ENCODE assay signal across 17 cellular contexts in genomic region chr10:70699659-70700174, GRCh38. TPM values are rescaled to one million over a fixed set of nuclear protein-coding genes. Genes with fewer than 3 reads are reported as not detected.
DNase-seq lines count a peak whose midpoint lies in the region; TF ChIP-seq lines count a peak whose summit lies in the region.
"Had no signal": no experiment of that assay in that cellular context is flagged by ENCODE, and none has a peak within 500 bp of the region (broad histone marks: within the 10 kb centered on the region; RNA-seq: fewer than 3 reads in every experiment).

No MANE protein-coding gene starts in this region.

- TF ChIP-seq CTCF in BE2C (IDR thresholded peaks at IDR 0.05; ENCODE audit: low read depth, low read length): no peak

- H3K4me3 ChIP-seq in BE2C (ENCODE audit: low read depth, low read length) (no peak overlapping the region), H7 (ENCODE audit: insufficient read depth, low read depth, low read length) (no peak overlapping the region)
- H3K4me3 ChIP-seq in effector memory CD4-positive, alpha-beta T cell (ENCODE audit: insufficient read depth, low read depth, low read length, poor library complexity, severe bottlenecking): no peak overlapping the region
- H3K4me3 ChIP-seq: ascending aorta, suprapubic skin had no signal

- H3K36me3 ChIP-seq in BE2C (no peaks in the 10 kb centered on the region), H7 (replicated peaks; ENCODE audit: control insufficient read depth, insufficient read depth, low read length) (peaks cover 4% of the 10 kb centered on the region)
- no peaks in the 10 kb centered on the region for H3K36me3 ChIP-seq in effector memory CD4-positive, alpha-beta T cell (ENCODE audit: control insufficient read depth, insufficient read depth, low read length)
- H3K36me3 ChIP-seq: ascending aorta, suprapubic skin had no signal

- no peaks in the 10 kb centered on the region for H3K27me3 ChIP-seq in BE2C
- H3K27me3 ChIP-seq in H7 (ENCODE audit: control insufficient read depth, insufficient read depth, low read length): no peaks in the 10 kb centered on the region
- no peaks in the 10 kb centered on the region for H3K27me3 ChIP-seq in effector memory CD4-positive, alpha-beta T cell (replicated peaks; ENCODE audit: control insufficient read depth, insufficient read depth, low read length, poor library complexity, severe bottlenecking)
- H3K27me3 ChIP-seq: ascending aorta, suprapubic skin had no signal

- no peaks in the 10 kb centered on the region; the same call in 1 of the 2 replicates for H3K9me3 ChIP-seq in BE2C
- no peaks in the 10 kb centered on the region for H3K9me3 ChIP-seq in effector memory CD4-positive, alpha-beta T cell (ENCODE audit: control insufficient read depth, low read length)
- H3K9me3 ChIP-seq: ascending aorta, suprapubic skin had no signal

- peak; percentile 42 for DNase-seq in BE2C
- DNase-seq in H7: peak; percentile 72
- DNase-seq in SK-MEL-5 (ENCODE audit: low read depth, low spot score): peak; percentile 13
- DNase-seq in kidney tubule cell (ENCODE audit: low spot score): peak; percentile 54
- DNase-seq in NCI-H226: no peak
- DNase-seq in cerebellar cortex (ENCODE audit: low spot score): no peak
- no peak for DNase-seq in HuH-7.5 (ENCODE audit: low spot score)
- no peak for DNase-seq in effector memory CD4-positive, alpha-beta T cell
- DNase-seq: activated CD8-positive, alpha-beta T cell treated with anti-CD3 and anti-CD28 coated beads, Interleukin-2, amount 10 ng/mL, durations not matched to agents 7 days and 5 days; activated effector memory CD4-positive, alpha-beta T cell treated with anti-CD3 and anti-CD28 coated beads, Interleukin-2, amount 50 U/mL, for 16 hours; dermis blood vessel endothelial cell; NCI-H1436 treated with DMSO at 0.1 percent for 48 hours; NCI-H774; SHP77 had no signal

- H3K4me1 ChIP-seq in BE2C: peaks cover 4% of the 10 kb centered on the region; the same call in 1 of the 2 replicates
- H3K4me1 ChIP-seq in effector memory CD4-positive, alpha-beta T cell (ENCODE audit: control insufficient read depth, insufficient read depth, low read length, poor library complexity, severe bottlenecking): no peaks in the 10 kb centered on the region
- H3K4me1 ChIP-seq: ascending aorta had no signal

- no peak overlapping the region for H3K27ac ChIP-seq in effector memory CD4-positive, alpha-beta T cell (ENCODE audit: insufficient read depth, low read length, poor library complexity, severe bottlenecking)
- H3K27ac ChIP-seq: ascending aorta, suprapubic skin had no signal

- in situ Hi-C loops in SK-MEL-5 (cut with HindIII; ENCODE audit: low pct_unique_long_range_greater_than_20kb, low sequenced_read_pairs): no loop called here

RNA-seq across cellular contexts. Expression of gene ADAMTS14, which starts 27.4 kb away (rescaled TPM):
- 1.6 TPM for polyA plus RNA-seq in BE2C (2012; ENCODE audit: insufficient read depth, insufficient read length, low read depth)
- total RNA-seq in H7 (2014; rRNA removed; shearing (Covaris generic)): 1.1 and 2.4 TPM in 2 replicates
- total RNA-seq in SK-MEL-5 (2014; rRNA removed; shearing (Covaris generic)): 0.16 TPM in 2 replicates
- polyA plus RNA-seq in SK-MEL-5 (2015; cell fraction: cytosol; rRNA removed): 0.27 and 0.30 TPM in 2 replicates
- 3.7 and 3.8 TPM in 2 replicates for polyA plus RNA-seq in SK-MEL-5 (2015; cell fraction: nucleus; rRNA removed)
- total RNA-seq: mononuclear cell had no signal

Comparison
In these comparisons a context has a peak if more than half of its experiments do, and no peak if none do; other contexts are left out.
1. DNase-seq: peak in BE2C (single experiment), H7 (single experiment), SK-MEL-5 (single experiment) and kidney tubule cell (single experiment); none in NCI-H226 (single experiment), cerebellar cortex (single experiment), HuH-7.5 (single experiment) and effector memory CD4-positive, alpha-beta T cell (0 of 3).